ENCODE assay signal across 11 cellular contexts in genomic region chr18:34929336-34929780, GRCh38.
DNase-seq lines count a peak whose midpoint lies in the region; TF ChIP-seq lines count a peak whose summit lies in the region.
"Had no signal": no experiment of that assay in that cellular context is flagged by ENCODE, and none has a peak within 500 bp of the region (broad histone marks: within the 10 kb centered on the region; RNA-seq: fewer than 3 reads in every experiment).

No MANE protein-coding gene starts in this region.

- H3K9me3 ChIP-seq in AG04450 (ENCODE audit: control insufficient read depth, insufficient read depth, low read length) = no peaks in the 10 kb centered on the region

- POLR2A ChIA-PET in AG04450 (lab: Yijun Ruan, JAX) = interaction anchor here (0.6 to 1.3 kb wide), 6 partner anchors 15 to 161 kb away, joined by 3 to 6 read pairs (median 4); partner anchors contain the start of gene MAPRE2

- no peaks in the 10 kb centered on the region for H3K27me3 ChIP-seq in AG04450 (ENCODE audit: control insufficient read depth, insufficient read depth, low read length)

- H3K4me3 ChIP-seq in AG04450 (ENCODE audit: low read depth, low read length) = no peak overlapping the region

- no peak overlapping the region for H3K27ac ChIP-seq in AG04450 (ENCODE audit: low read depth, low read length)

- intact Hi-C loops in posterior vena cava (cut with DNase I) = no loop called here

- TF ChIP-seq CTCF in AG04450 (IDR thresholded peaks at IDR 0.05; ENCODE audit: low read depth, low read length) = no peak

- CTCF ChIA-PET in AG04450 (lab: Charles Lee) = no interaction called here

- DNase-seq in AG04450 (ENCODE audit: low read depth, low spot score) = peak; percentile 72
- peak; percentile 73 for DNase-seq in HS-27A (ENCODE audit: low read depth)
- peak; percentile 4 to 71 for DNase-seq in SW 1271 (lab: John Stamatoyannopoulos, UW)
- DNase-seq in iris pigment epithelial cell (ENCODE audit: low read depth) = peak; percentile 93
- no peak for DNase-seq in posterior vena cava (ENCODE audit: low spot score)
- DNase-seq in NCI-H2227 (lab: John Stamatoyannopoulos, UW; ENCODE audit: unreplicated experiment) = no peak
- no peak for DNase-seq in hippocampal formation (lab: John Stamatoyannopoulos, UW)
- no peak for DNase-seq in activated T-cell treated with anti-CD3 and anti-CD28 coated beads, Interleukin-2, amount 50 U/mL, for 48 hours
- DNase-seq: CD8-positive, alpha-beta memory T cell; effector CD8-positive, alpha-beta T cell; T-helper 1 cell had no signal

Comparison
In these comparisons a context has a peak if more than half of its experiments do, and no peak if none do; other contexts are left out.
1. DNase-seq: peak in AG04450 (single experiment), HS-27A (single experiment), SW 1271 (2 of 2) and iris pigment epithelial cell (single experiment); none in posterior vena cava (single experiment), NCI-H2227 (single experiment), hippocampal formation (0 of 2) and activated T-cell treated with anti-CD3 and anti-CD28 coated beads, Interleukin-2, amount 50 U/mL, for 48 hours (0 of 2).